In genomic region chr2:2324565-2325101, GRCh38 we compare ENCODE assay signal across 16 cellular contexts. TPM values are rescaled to one million over a fixed set of nuclear protein-coding genes. Genes with fewer than 3 reads are reported as not detected.
DNase-seq lines count a peak whose midpoint lies in the region; ATAC-seq and TF ChIP-seq lines count a peak whose summit lies in the region.
"Had no signal": no experiment of that assay in that cellular context is flagged by ENCODE, and none has a peak within 500 bp of the region (broad histone marks: within the 10 kb centered on the region; RNA-seq: fewer than 3 reads in every experiment).

No MANE protein-coding gene starts in this region.

- no peak for ATAC-seq in Right ventricle myocardium inferior
- no peak for ATAC-seq in HG02852 (IDR thresholded peaks at IDR 0.05; ENCODE audit: unreplicated experiment)
- ATAC-seq: left lung had no signal

- peak overlapping the region; percentile 82 to 88 (median 85) for H3K4me3 Mint-ChIP-seq in brain

- H3K27me3 Mint-ChIP-seq in brain = peaks cover 8% of the 10 kb centered on the region
- H3K27me3 Mint-ChIP-seq: CD4-positive, alpha-beta memory T cell had no signal

- TF ChIP-seq CTCF in brain (conservative IDR thresholded peaks at IDR 0.05) (no peak), colonic mucosa (IDR thresholded peaks at IDR 0.05) (no peak)

- H3K36me3 ChIP-seq in neuron (ENCODE audit: insufficient read depth, low read length) (no peaks in the 10 kb centered on the region), colonic mucosa (no peaks in the 10 kb centered on the region)
- H3K36me3 ChIP-seq: gastroesophageal sphincter, left lung, neutrophil, thoracic aorta had no signal

- peaks cover 79% of the 10 kb centered on the region for H3K4me1 Mint-ChIP-seq in brain
- H3K4me1 Mint-ChIP-seq: CD4-positive, alpha-beta memory T cell had no signal

- H3K4me3 ChIP-seq in neuron (ENCODE audit: low read length) (peak overlapping the region; percentile 0), colonic mucosa (no peak overlapping the region)
- H3K4me3 ChIP-seq: gastroesophageal sphincter, left lung, thoracic aorta had no signal

- peak; percentile 76 for DNase-seq in NCI-H1417 treated with DMSO at 0.1 percent for 48 hours (lab: John Stamatoyannopoulos, UW)
- DNase-seq in NCI-H345 (lab: John Stamatoyannopoulos, UW) = peak; percentile 91
- DNase-seq in Right ventricle myocardium inferior (ENCODE audit: missing footprints) = no peak
- no peak for DNase-seq in RPMI8226
- DNase-seq in colonic mucosa = no peak
- DNase-seq: CD4-positive, alpha-beta memory T cell; effector memory CD4-positive, alpha-beta T cell; KG1; left lung; NK-92 treated with Interleukin-12 subunit alpha and Interleukin-12 subunit beta, amount 100 ng/mL, for 24 hours had no signal

- no peaks in the 10 kb centered on the region for H3K36me3 Mint-ChIP-seq in brain
- H3K36me3 Mint-ChIP-seq: CD4-positive, alpha-beta memory T cell had no signal

- no peak overlapping the region for H2AFZ ChIP-seq in neuron (ENCODE audit: low read depth, low read length)

- H3K9ac ChIP-seq in colonic mucosa (ENCODE audit: low read depth in 2 of 2, low read length in 2 of 2) = no peak overlapping the region

- H3K27ac ChIP-seq in colonic mucosa = no peak overlapping the region
- H3K27ac ChIP-seq: gastroesophageal sphincter, left lung, neutrophil, thoracic aorta had no signal

- no peaks in the 10 kb centered on the region for H3K4me1 ChIP-seq in neuron (ENCODE audit: insufficient read depth, low read length)
- no peaks in the 10 kb centered on the region for H3K4me1 ChIP-seq in colonic mucosa
- H3K4me1 ChIP-seq: gastroesophageal sphincter, left lung had no signal

- H3K27me3 ChIP-seq in neuron (ENCODE audit: insufficient read depth, low read length) (peaks cover 19% of the 10 kb centered on the region), colonic mucosa (no peaks in the 10 kb centered on the region)
- H3K27me3 ChIP-seq: left lung, neutrophil had no signal

- intact Hi-C loops in Right ventricle myocardium inferior (cut with DNase I) (no loop called here), colonic mucosa (cut with DNase I) (no loop called here)

- H3K9me3 Mint-ChIP-seq in brain = no peaks in the 10 kb centered on the region

- H3K9me3 ChIP-seq in neuron (ENCODE audit: low read length) = no peaks in the 10 kb centered on the region
- H3K9me3 ChIP-seq in colonic mucosa = no peaks in the 10 kb centered on the region
- H3K9me3 ChIP-seq: gastroesophageal sphincter, left lung, neutrophil, thoracic aorta had no signal

- H3K27ac Mint-ChIP-seq in brain = peak overlapping the region; percentile 54 to 93 (median 82)
- H3K27ac Mint-ChIP-seq: CD4-positive, alpha-beta memory T cell had no signal

RNA-seq across cellular contexts. Expression of gene MYT1L, which starts 6.4 kb away (rescaled TPM):
- 16.3 TPM for polyA plus RNA-seq in brain (ENCODE audit: insufficient read depth, low read depth, low replicate concordance)
- total RNA-seq in Right ventricle myocardium inferior (0.19 TPM), colonic mucosa (under 1 TPM in 1 of 2 donors, not detected in 1; 0.19 TPM)
- total RNA-seq: CD4-positive, alpha-beta memory T cell; left lung had no signal
- polyA plus RNA-seq: CD4-positive, alpha-beta memory T cell had no signal

Comparison
In these comparisons a context has a peak if more than half of its experiments do, and no peak if none do; other contexts are left out.
1. DNase-seq: peak in NCI-H1417 treated with DMSO at 0.1 percent for 48 hours (single experiment) and NCI-H345 (single experiment); none in Right ventricle myocardium inferior (single experiment), RPMI8226 (single experiment) and colonic mucosa (single experiment).